8 cellular contexts compared by ENCODE assay signal in the genomic region with DNA sequence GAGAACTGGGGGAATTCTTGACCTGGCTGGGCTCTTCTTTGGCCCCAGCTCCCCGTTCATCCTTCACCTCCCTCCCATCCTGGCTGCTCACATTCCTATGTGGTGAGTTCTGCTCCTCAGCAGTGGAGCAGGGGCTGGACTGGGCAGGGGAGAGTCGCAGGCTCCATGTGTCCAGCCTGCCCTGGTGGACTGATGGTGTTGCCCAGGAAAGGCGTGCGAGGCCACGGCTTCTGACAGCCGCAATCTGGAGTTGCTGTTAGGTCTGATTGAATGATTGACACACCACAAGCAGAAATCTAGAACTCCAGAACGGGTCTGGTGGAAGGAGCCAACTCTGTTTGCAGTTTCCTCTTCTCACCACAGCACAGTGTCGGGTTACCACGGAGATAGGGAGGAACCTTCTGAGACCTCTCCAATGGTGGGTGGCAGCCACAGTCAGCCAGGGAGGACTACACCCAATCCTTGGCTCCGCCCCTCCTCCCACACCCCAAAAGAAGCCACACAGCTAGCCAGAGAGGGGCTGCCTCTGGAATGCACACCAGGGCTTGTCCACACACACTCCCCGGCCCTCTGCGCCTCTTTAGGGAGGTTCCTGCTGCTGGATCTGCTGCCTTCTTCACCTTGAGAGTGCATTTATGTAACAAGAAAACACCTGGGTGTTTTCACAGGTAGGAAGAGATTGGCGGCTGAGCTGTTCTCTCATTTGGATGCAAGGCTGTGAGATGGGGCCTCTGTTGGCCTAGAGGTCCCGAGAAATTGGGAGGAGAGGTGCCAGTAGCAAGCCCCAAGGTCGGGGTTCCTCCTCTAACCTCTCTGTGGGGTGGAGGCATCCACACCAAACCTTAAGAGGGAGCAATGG. TPM values are rescaled to one million over a fixed set of nuclear protein-coding genes. Genes with fewer than 3 reads are reported as not detected.
DNase-seq lines count a peak whose midpoint lies in the region; ATAC-seq and TF ChIP-seq lines count a peak whose summit lies in the region.

No MANE protein-coding gene starts in this region.

- in situ Hi-C loops in ACHN (cut with HindIII; ENCODE audit: low pct_ligation_motif_present, low pct_unique_long_range_greater_than_20kb, low sequenced_read_pairs), result no loop called here

- no peaks in the 10 kb centered on the region for H3K9me3 ChIP-seq in right atrium auricular region

- H3K36me3 Mint-ChIP-seq in activated naive CD8-positive, alpha-beta T cell, result peaks cover 2% of the 10 kb centered on the region

- H3K27ac ChIP-seq in right atrium auricular region, result peak overlapping the region; percentile 10 to 55

- no peaks in the 10 kb centered on the region for H3K27me3 ChIP-seq in right atrium auricular region

- peak; percentile 91 for DNase-seq in ACHN
- DNase-seq in right atrium auricular region (ENCODE audit: low spot score), result peak; percentile 71
- DNase-seq in stimulated activated CD4-positive, alpha-beta T cell treated with anti-CD3 and anti-CD28 coated beads, Interleukin-15, amount 100 ng/mL, for 1 hour (ENCODE audit: low read depth in 1 of 2, low spot score in 1 of 2), result peak; percentile 54 to 68
- DNase-seq in NCI-H146 treated with DMSO at 0.1 percent for 48 hours (lab: John Stamatoyannopoulos, UW; ENCODE audit: unreplicated experiment), result no peak

- no peak for TF ChIP-seq CTCF in right atrium auricular region (IDR thresholded peaks at IDR 0.05)

- H3K4me1 Mint-ChIP-seq in activated naive CD8-positive, alpha-beta T cell (ENCODE audit: low read depth), result peaks cover 88% of the 10 kb centered on the region

- ATAC-seq in GM19025 (IDR thresholded peaks at IDR 0.05; ENCODE audit: low read depth, unreplicated experiment) (peak; percentile 63), HG03135 (IDR thresholded peaks at IDR 0.05; ENCODE audit: unreplicated experiment) (peak; percentile 77), SK-N-SH treated with all-trans-retinoic acid at 6 μM for 48 hours (peak; percentile 98)

- no peaks in the 10 kb centered on the region for H3K27me3 Mint-ChIP-seq in activated naive CD8-positive, alpha-beta T cell

- H3K4me1 ChIP-seq in right atrium auricular region, result peaks cover 0 to 43% of the 10 kb centered on the region in 2 donors

- no peak overlapping the region for H3K4me3 ChIP-seq in right atrium auricular region

- H3K4me3 Mint-ChIP-seq in activated naive CD8-positive, alpha-beta T cell, result peak overlapping the region; percentile 70

- H3K9me3 Mint-ChIP-seq in activated naive CD8-positive, alpha-beta T cell (ENCODE audit: low read depth), result no peaks in the 10 kb centered on the region

- H3K27ac Mint-ChIP-seq in activated naive CD8-positive, alpha-beta T cell, result peak overlapping the region; percentile 92

- no peaks in the 10 kb centered on the region for H3K36me3 ChIP-seq in right atrium auricular region

TF ChIP-seq in SK-N-SH treated with all-trans-retinoic acid at 6 μM for 48 hours, 23 proteins besides CTCF, POLR2A, EP300 and RAD21:
- no peak for TF ChIP-seq SNAI2 (CRISPR knock-in tag; IDR thresholded peaks at IDR 0.05)
- no peak for TF ChIP-seq ZFP30 (CRISPR knock-in tag; IDR thresholded peaks at IDR 0.05)
- TF ChIP-seq ZNF8 (CRISPR knock-in tag; IDR thresholded peaks at IDR 0.05), result no peak
- no peak for TF ChIP-seq OSR1 (CRISPR knock-in tag; IDR thresholded peaks at IDR 0.05)
- no peak for TF ChIP-seq RARB (CRISPR knock-in tag; IDR thresholded peaks at IDR 0.05)

RNA-seq across cellular contexts. Expression of a gene that starts 56.4 kb away (rescaled TPM):
- 10 to 100 TPM; 26.8 to 37.3 TPM for total RNA-seq in right atrium auricular region
